8 cellular contexts compared by ENCODE assay signal in the genomic region with DNA sequence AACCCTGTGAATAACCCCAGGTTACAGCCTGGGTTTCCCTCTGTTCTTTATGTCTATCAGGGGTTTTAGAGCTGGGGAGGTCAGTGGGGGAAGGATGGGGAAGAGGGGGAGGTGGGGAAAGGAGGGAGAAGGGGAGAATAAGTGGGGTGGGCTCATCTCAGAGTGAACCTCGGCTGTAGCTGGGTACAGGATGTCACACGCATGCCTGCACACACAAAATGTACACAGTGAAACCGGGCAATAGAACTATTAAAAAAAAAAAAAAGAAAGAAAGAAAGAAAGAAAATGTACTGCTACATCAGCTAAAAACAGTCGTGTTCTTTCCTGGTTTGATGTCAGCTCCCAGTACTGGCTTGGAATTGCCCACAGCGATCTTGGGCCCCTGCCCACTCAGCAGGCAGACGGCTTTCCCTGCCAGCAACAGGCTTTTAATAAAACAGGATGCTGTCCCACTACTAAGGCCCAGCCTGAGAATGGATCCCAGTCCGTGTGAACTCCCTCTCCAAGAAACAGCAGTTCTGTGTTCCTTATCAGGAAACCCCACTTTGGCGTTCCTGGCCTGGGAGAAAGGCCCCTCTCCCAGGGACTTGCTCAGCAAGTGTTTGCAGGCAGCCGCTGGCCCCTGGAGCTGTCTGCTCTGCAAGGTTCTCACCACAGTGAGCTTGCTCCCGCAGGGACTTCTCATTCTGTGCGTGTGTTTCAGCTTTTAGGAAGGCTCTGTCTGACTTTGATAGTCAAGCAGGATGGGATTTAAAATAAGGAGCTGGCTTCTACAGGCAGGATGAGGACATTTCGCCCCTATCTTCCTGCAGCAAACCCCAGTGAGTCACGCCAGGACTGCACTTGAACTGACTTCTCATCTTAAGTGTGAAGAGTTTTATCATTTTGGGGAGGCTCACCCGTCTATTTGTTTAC.
DNase-seq lines count a peak whose midpoint lies in the region; ATAC-seq, FAIRE-seq and TF ChIP-seq lines count a peak whose summit lies in the region.
"Not testable (repeated sequence)": the region's sequence is repeated elsewhere in the genome, so short reads cannot be mapped to it uniquely, and the experiment has no call there.

No MANE protein-coding gene starts in this region.

- not testable (repeated sequence) for H3K4me3 ChIP-seq in choroid plexus epithelial cell (ENCODE audit: low read depth, low read length); gastroesophageal sphincter; pancreas; thyroid gland (replicated peaks in 1 of 3)

- 0% methylated on average over 1 of the region's 14 CpGs; no CpG with 5 or more reads in 1 of the 2 donors for WGBS in gastroesophageal sphincter (ENCODE audit: low coverage in 1 of 2), 2 donors
- 36 to 44% methylated on average over 8 to 11 of the region's 14 CpGs for WGBS in pancreas, 2 donors
- 6 to 16% methylated on average over 6 to 7 of the region's 14 CpGs for WGBS in thyroid gland, 2 donors

- intact Hi-C loops in pancreas (cut with DNase I); thyroid gland (cut with DNase I): not testable (repeated sequence)

- peak; percentile 0 for DNase-seq in AG09319 (ENCODE audit: extremely low read depth, low read depth)
- peak; percentile 15 for DNase-seq in HT1080 (ENCODE audit: low read depth)
- DNase-seq in choroid plexus epithelial cell (ENCODE audit: low read depth): peak; percentile 50
- peak; percentile 1 for DNase-seq in left kidney (ENCODE audit: low read depth, low spot score)
- peak in 3 of 6 donors; percentile 25 to 41 (median 26) for DNase-seq in pancreas
- peak; percentile 77 to 80 for DNase-seq in thyroid gland

- not testable (repeated sequence) for H3K36me3 Mint-ChIP-seq in activated T-helper 17 cell treated with anti-CD3 and anti-CD28 coated beads, Interleukin-2, amount 50 U/mL, for 72 hours (ENCODE audit: low read depth)

- H3K4me1 Mint-ChIP-seq in activated T-helper 17 cell treated with anti-CD3 and anti-CD28 coated beads, Interleukin-2, amount 50 U/mL, for 72 hours: not testable (repeated sequence)

- H3K9me3 ChIP-seq in gastroesophageal sphincter, pancreas, thyroid gland: not testable (repeated sequence)

- ATAC-seq in activated T-helper 17 cell treated with anti-CD3 and anti-CD28 coated beads, Interleukin-2, amount 50 U/mL, for 72 hours (replicated peaks): peak; percentile 38
- ATAC-seq in gastroesophageal sphincter: peak; percentile 79
- peak; percentile 63 to 82 (median 80) for ATAC-seq in pancreas

- not testable (repeated sequence) for H3K27me3 ChIP-seq in gastroesophageal sphincter, pancreas, thyroid gland

- not testable (repeated sequence) for H3K27me3 Mint-ChIP-seq in activated T-helper 17 cell treated with anti-CD3 and anti-CD28 coated beads, Interleukin-2, amount 50 U/mL, for 72 hours

- TF ChIP-seq CTCF in AG09319 (IDR thresholded peaks at IDR 0.05; ENCODE audit: low read depth, low read length); choroid plexus epithelial cell (conservative IDR thresholded peaks at IDR 0.05; ENCODE audit: low read depth, low read length); gastroesophageal sphincter (IDR thresholded peaks at IDR 0.05); pancreas (IDR thresholded peaks at IDR 0.05); thyroid gland (IDR thresholded peaks at IDR 0.05): not testable (repeated sequence)

- TF ChIP-seq POLR2A in gastroesophageal sphincter (IDR thresholded peaks at IDR 0.05); thyroid gland (IDR thresholded peaks at IDR 0.05): not testable (repeated sequence)

- H3K4me1 ChIP-seq in gastroesophageal sphincter, pancreas, thyroid gland: not testable (repeated sequence)

- not testable (repeated sequence) for FAIRE-seq in pancreas (lab: Jason Lieb, UNC)

- H3K27ac Mint-ChIP-seq in activated T-helper 17 cell treated with anti-CD3 and anti-CD28 coated beads, Interleukin-2, amount 50 U/mL, for 72 hours: not testable (repeated sequence)

- not testable (repeated sequence) for H3K4me3 Mint-ChIP-seq in activated T-helper 17 cell treated with anti-CD3 and anti-CD28 coated beads, Interleukin-2, amount 50 U/mL, for 72 hours

- H3K9me3 Mint-ChIP-seq in activated T-helper 17 cell treated with anti-CD3 and anti-CD28 coated beads, Interleukin-2, amount 50 U/mL, for 72 hours: not testable (repeated sequence)

- not testable (repeated sequence) for H3K36me3 ChIP-seq in gastroesophageal sphincter, pancreas, thyroid gland

- H3K27ac ChIP-seq in gastroesophageal sphincter (peak overlapping the region in 1 of 4 donors; percentile 37), thyroid gland (peak overlapping the region; percentile 52 to 74 (median 61))
- not testable (repeated sequence) for H3K27ac ChIP-seq in pancreas

- TF ChIP-seq EP300 in gastroesophageal sphincter (IDR thresholded peaks at IDR 0.05): not testable (repeated sequence)
